14 cellular contexts compared by ENCODE assay signal in the genomic region with DNA sequence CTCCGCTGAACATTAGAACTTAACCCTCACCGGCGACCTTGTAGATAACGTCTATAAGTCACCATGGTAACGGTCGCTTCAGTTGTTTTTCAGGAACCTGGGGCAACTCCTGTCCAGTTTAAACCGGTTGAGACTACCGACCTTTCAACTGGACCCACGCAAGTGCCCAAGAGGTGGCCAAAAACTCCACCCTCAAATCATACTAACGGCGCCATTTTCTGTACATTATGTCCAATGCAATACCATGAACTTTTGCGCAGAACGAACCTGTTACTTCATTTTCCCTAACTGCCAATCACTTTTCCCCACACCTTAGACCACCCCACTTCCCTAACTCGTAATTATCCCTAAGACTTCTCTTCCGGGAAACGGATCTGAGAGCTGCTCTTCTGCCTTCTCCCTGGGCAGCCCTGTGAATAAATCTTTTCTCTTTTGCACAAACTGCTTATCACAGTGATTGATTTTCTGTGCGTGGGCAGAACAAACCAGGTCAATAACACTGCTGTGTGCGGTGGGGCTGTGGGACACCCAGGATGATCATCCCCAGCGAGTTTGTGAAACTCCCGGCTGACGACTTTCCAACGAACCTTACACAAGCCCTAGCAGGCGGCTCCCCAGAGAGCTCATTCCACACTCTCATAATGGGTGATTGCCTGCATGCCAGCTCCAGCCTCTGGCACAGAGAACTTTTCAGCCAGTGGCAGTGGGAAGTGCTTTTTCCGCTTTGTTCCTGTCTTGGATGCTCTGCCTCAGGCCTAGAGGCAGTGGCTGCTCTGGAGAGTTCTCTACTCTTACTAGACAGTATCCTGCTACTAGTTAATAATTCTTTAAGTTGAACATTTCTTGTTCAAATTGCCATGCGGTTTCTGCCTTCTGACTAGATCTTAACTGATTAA. TPM values are rescaled to one million over a fixed set of nuclear protein-coding genes. Genes with fewer than 3 reads are reported as not detected.
DNase-seq lines count a peak whose midpoint lies in the region; ATAC-seq and TF ChIP-seq lines count a peak whose summit lies in the region.
"Had no signal": no experiment of that assay in that cellular context is flagged by ENCODE, and none has a peak within 500 bp of the region (broad histone marks: within the 10 kb centered on the region; RNA-seq: fewer than 3 reads in every experiment).

No MANE protein-coding gene starts in this region.

- H3K9me2 ChIP-seq in PC-9 (ENCODE audit: insufficient read depth) = no peaks in the 10 kb centered on the region

- POLR2A ChIA-PET in PC-9 (lab: Charles Lee; ENCODE audit: unreplicated experiment) = no interaction called here

- H3K9me3 ChIP-seq in heart left ventricle = no peaks in the 10 kb centered on the region
- H3K9me3 ChIP-seq in adrenal gland (replicated peaks in 1 of 3) = no peaks in the 10 kb centered on the region
- H3K9me3 ChIP-seq in iPS-20b (ENCODE audit: insufficient read depth, low read depth, low read length) = no peaks in the 10 kb centered on the region
- no peaks in the 10 kb centered on the region for H3K9me3 ChIP-seq in thyroid gland
- no peaks in the 10 kb centered on the region for H3K9me3 ChIP-seq in PC-9 (ENCODE audit: insufficient read depth, low read depth)
- H3K9me3 ChIP-seq: colonic mucosa, mucosa of descending colon, SJSA1 had no signal

- intact Hi-C loops in heart left ventricle (cut with DNase I) = no loop called here
- intact Hi-C loops in cardiac septum (cut with DNase I) = no loop called here
- intact Hi-C loops in adrenal gland (cut with DNase I) = no loop called here
- intact Hi-C loops in thyroid gland (cut with DNase I) = no loop called here
- intact Hi-C loops in PC-9 (cut with micrococcal nuclease; ENCODE audit: unreplicated experiment) = no loop called here

- no peaks in the 10 kb centered on the region for H4K20me1 ChIP-seq in PC-9 (ENCODE audit: insufficient read depth)

- no peak overlapping the region for H2AFZ ChIP-seq in PC-9

- H3K36me3 ChIP-seq in heart left ventricle (no peaks in the 10 kb centered on the region), adrenal gland (replicated peaks in 1 of 2) (no peaks in the 10 kb centered on the region), iPS-20b (ENCODE audit: insufficient read depth, low read depth, low read length) (no peaks in the 10 kb centered on the region), thyroid gland (no peaks in the 10 kb centered on the region), PC-9 (ENCODE audit: low read depth) (no peaks in the 10 kb centered on the region)
- H3K36me3 ChIP-seq: colonic mucosa, SJSA1 had no signal

- H3K4me3 ChIP-seq in heart left ventricle (peak overlapping the region in 10 of 12 donors; percentile 4 to 39 (median 22)), adrenal gland (peak overlapping the region in 1 of 4 donors; percentile 20), iPS-20b (ENCODE audit: low read length) (peak overlapping the region; percentile 35; the same call in 1 of the 2 replicates), thyroid gland (replicated peaks in 1 of 3) (peak overlapping the region in 1 of 3 donors; percentile 12), PC-9 (no peak overlapping the region)
- H3K4me3 ChIP-seq: colonic mucosa, mucosa of descending colon, SJSA1 had no signal

- CTCF ChIA-PET in PC-9 (lab: Charles Lee) = no interaction called here

- no peaks in the 10 kb centered on the region for H3F3A ChIP-seq in PC-9 (ENCODE audit: insufficient read depth, low read depth)

- H3K4me1 ChIP-seq in heart left ventricle = peaks cover 0 to 6% (median 0%) of the 10 kb centered on the region in 12 donors
- H3K4me1 ChIP-seq in adrenal gland (replicated peaks in 1 of 2) = no peaks in the 10 kb centered on the region
- H3K4me1 ChIP-seq in iPS-20b (ENCODE audit: insufficient read depth, low read length) = no peaks in the 10 kb centered on the region; the same call in 1 of the 2 replicates
- peaks cover 0 to 4% of the 10 kb centered on the region in 2 donors for H3K4me1 ChIP-seq in thyroid gland
- no peaks in the 10 kb centered on the region for H3K4me1 ChIP-seq in PC-9 (replicated peaks; ENCODE audit: insufficient read depth)
- H3K4me1 ChIP-seq: colonic mucosa, SJSA1 had no signal

- 15 to 22% (median 18%) methylated on average over 25 of the region's 25 CpGs for WGBS in heart left ventricle, 4 donors
- WGBS in adrenal gland, 4 donors = 15 to 20% (median 17%) methylated on average over 23 to 25 of the region's 25 CpGs
- 25 to 27% methylated on average over 25 of the region's 25 CpGs for WGBS in thyroid gland, 2 donors

- DNase-seq in heart left ventricle (no peak), cardiac septum (ENCODE audit: low spot score) (no peak), adrenal gland (peak in 5 of 7 donors; percentile 17 to 74 (median 22)), thyroid gland (peak; percentile 4 to 12), NK-92 (lab: John Stamatoyannopoulos, UW; ENCODE audit: unreplicated experiment) (no peak), PC-9 (no peak), NCI-H526 treated with DMSO at 0.1 percent for 48 hours (lab: John Stamatoyannopoulos, UW) (no peak)
- DNase-seq: activated effector memory CD4-positive, alpha-beta T cell treated with anti-CD3 and anti-CD28 coated beads, Interleukin-2, amount 50 U/mL, for 16 hours; colonic mucosa; mucosa of descending colon; NCI-H226 had no signal

- TF ChIP-seq POLR2A in heart left ventricle (IDR thresholded peaks at IDR 0.05) (no peak), adrenal gland (IDR thresholded peaks at IDR 0.05) (no peak), thyroid gland (IDR thresholded peaks at IDR 0.05) (no peak)

- TF ChIP-seq CTCF in heart left ventricle (IDR thresholded peaks at IDR 0.05) (no peak), adrenal gland (IDR thresholded peaks at IDR 0.05) (no peak), thyroid gland (IDR thresholded peaks at IDR 0.05) (no peak), PC-9 (conservative IDR thresholded peaks at IDR 0.05) (no peak)

- no TSS peak for BruUV-seq in PC-9 (replicated peaks; lab: Mats Ljungman, UMichigan)

- H3K79me2 ChIP-seq in PC-9 (ENCODE audit: low read depth) = no peaks in the 10 kb centered on the region

- no peak overlapping the region for H3K4me2 ChIP-seq in PC-9

- H3K9ac ChIP-seq in iPS-20b (ENCODE audit: low read depth, low read length) = no peak overlapping the region

- ATAC-seq in heart left ventricle = peak in 1 of 4 donors; percentile 38
- ATAC-seq: mucosa of descending colon had no signal

- H3K27ac ChIP-seq in heart left ventricle (no peak overlapping the region), adrenal gland (peak overlapping the region in 1 of 5 donors; percentile 36), iPS-20b (ENCODE audit: low read length) (no peak overlapping the region), thyroid gland (no peak overlapping the region), PC-9 (no peak overlapping the region)
- H3K27ac ChIP-seq: colonic mucosa, SJSA1 had no signal

- H3K27me3 ChIP-seq in heart left ventricle (peaks cover 0 to 47% (median 6%) of the 10 kb centered on the region in 9 donors), adrenal gland (no peaks in the 10 kb centered on the region), iPS-20b (ENCODE audit: insufficient read depth, low read length) (peaks cover 19% of the 10 kb centered on the region; the same call in 1 of the 2 replicates), thyroid gland (no peaks in the 10 kb centered on the region), PC-9 (ENCODE audit: insufficient read depth, low read depth) (peaks cover 11% of the 10 kb centered on the region)
- H3K27me3 ChIP-seq: SJSA1 had no signal

RNA-seq across cellular contexts. Expression of a gene that starts 28.6 kb away (rescaled TPM):
- total RNA-seq in heart left ventricle (not detected), cardiac septum (not detected), adrenal gland (not detected), thyroid gland (not detected), PC-9 (2021) (not detected in 2 replicates)
- polyA plus RNA-seq in heart left ventricle (not detected), adrenal gland (not detected)
- total RNA-seq: glomerular endothelial cell, mucosa of descending colon, SJSA1 had no signal

RNA-seq across cellular contexts. Expression of a gene that starts 38.6 kb away (rescaled TPM):
- total RNA-seq in heart left ventricle = not detected
- not detected for polyA plus RNA-seq in heart left ventricle
- total RNA-seq in cardiac septum = not detected
- total RNA-seq in adrenal gland = not detected
- polyA plus RNA-seq in adrenal gland = not detected
- total RNA-seq in thyroid gland = not detected
- not detected in 2 replicates for total RNA-seq in PC-9 (2021)
- total RNA-seq: colonic mucosa, glomerular endothelial cell, mucosa of descending colon, SJSA1 had no signal

Comparison
In these comparisons a context has a peak if more than half of its experiments do, and no peak if none do; other contexts are left out.
1. DNase-seq: peak in adrenal gland (5 of 7) and thyroid gland (2 of 2); none in heart left ventricle (0 of 5), cardiac septum (single experiment), NK-92 (single experiment), PC-9 (0 of 2) and NCI-H526 treated with DMSO at 0.1 percent for 48 hours (single experiment).